Comparison of ENCODE assay signal across 35 cellular contexts in the genomic region with DNA sequence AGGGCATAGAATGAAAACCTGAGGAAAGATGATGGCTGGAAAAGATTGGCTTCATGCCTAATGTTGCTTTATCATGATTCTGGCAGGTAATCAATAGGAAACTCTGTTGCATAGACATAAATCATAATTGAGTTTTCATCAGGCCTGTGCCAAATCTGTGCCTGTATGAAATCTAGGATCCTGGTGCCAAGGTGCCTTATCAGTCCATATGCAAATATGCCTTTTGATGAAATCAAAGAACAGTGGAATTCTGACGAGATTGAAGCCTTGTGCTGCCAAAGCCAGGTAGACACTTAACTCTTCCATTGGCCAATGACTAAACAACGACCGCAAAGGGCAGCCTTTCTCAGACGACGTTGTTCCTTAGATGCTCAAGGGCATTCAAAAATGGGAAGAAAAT.
DNase-seq lines count a peak whose midpoint lies in the region; ATAC-seq, FAIRE-seq and TF ChIP-seq lines count a peak whose summit lies in the region.
"Had no signal": no experiment of that assay in that cellular context is flagged by ENCODE, and none has a peak within 500 bp of the region (broad histone marks: within the 10 kb centered on the region; RNA-seq: fewer than 3 reads in every experiment).

No MANE protein-coding gene starts in this region.

- peaks cover 5% of the 10 kb centered on the region for H3K4me1 ChIP-seq in body of pancreas
- H3K4me1 ChIP-seq in stomach = peaks cover 0 to 9% (median 3%) of the 10 kb centered on the region in 4 donors
- H3K4me1 ChIP-seq in esophagus squamous epithelium = no peaks in the 10 kb centered on the region
- H3K4me1 ChIP-seq: A549; BE2C; BLaER1; BLaER1 treated with 17β-estradiol and CSF1 and Interleukin-3, amounts not matched to agents 10 nM and 100 nM; Caco-2 had no signal

- no peak for TF ChIP-seq EP300 in stomach (IDR thresholded peaks at IDR 0.05)

- 26 to 31% methylated on average over 5 of the region's 5 CpGs for WGBS in body of pancreas, 2 donors
- WGBS in stomach, 5 donors = 31 to 57% (median 47%) methylated on average over 5 of the region's 5 CpGs
- WGBS in esophagus squamous epithelium, 2 donors = 57 to 70% methylated on average over 5 of the region's 5 CpGs

- peak in 1 of 4 donors; percentile 14 for DNase-seq in body of pancreas
- DNase-seq in bronchial epithelial cell (ENCODE audit: low read depth) = no peak
- DNase-seq in mucosa of gallbladder (ENCODE audit: low spot score) = peak; percentile 51
- peak; percentile 50 for DNase-seq in stomach
- no peak for DNase-seq in NCI-H2107 (lab: John Stamatoyannopoulos, UW)
- no peak for DNase-seq in NCI-H2081 treated with DMSO at 0.1 percent for 48 hours (lab: John Stamatoyannopoulos, UW)
- no peak for DNase-seq in esophagus squamous epithelium (lab: John Stamatoyannopoulos, UW)
- DNase-seq: 8988T; ACHN; AML-193; BE2C; C1 segment of cervical spinal cord; Caco-2; Calu3; CD4-positive, alpha-beta memory T cell; CD4-positive, alpha-beta T cell; CD4-positive, CD25-positive, alpha-beta regulatory T cell; CD8-positive, alpha-beta memory T cell; CD8-positive, alpha-beta T cell; COR-L47; DMS 273 treated with DMSO at 0.1 percent for 48 hours; DMS153; DMS53; DMS79; DMS79 treated with DMSO at 0.1 percent for 48 hours; DND-41; EL had no signal

- TF ChIP-seq POLR2A in body of pancreas (IDR thresholded peaks at IDR 0.05) (no peak), stomach (IDR thresholded peaks at IDR 0.05) (no peak), esophagus squamous epithelium (IDR thresholded peaks at IDR 0.05) (no peak)

- peak; percentile 40 for FAIRE-seq in bronchial epithelial cell (lab: Jason Lieb, UNC)
- FAIRE-seq: A204.1, A549, D721Med had no signal

- no peak for TF ChIP-seq CTCF in body of pancreas (IDR thresholded peaks at IDR 0.05)
- TF ChIP-seq CTCF in bronchial epithelial cell (IDR thresholded peaks at IDR 0.05; ENCODE audit: insufficient read depth, low read length, severe bottlenecking) = no peak
- TF ChIP-seq CTCF in stomach (IDR thresholded peaks at IDR 0.05) = no peak
- TF ChIP-seq CTCF in esophagus squamous epithelium (IDR thresholded peaks at IDR 0.05) = no peak

- no peak overlapping the region for H3K27ac ChIP-seq in body of pancreas
- H3K27ac ChIP-seq in stomach = no peak overlapping the region
- no peak overlapping the region for H3K27ac ChIP-seq in esophagus squamous epithelium
- H3K27ac ChIP-seq: 22Rv1; A549; BLaER1; BLaER1 treated with 17β-estradiol and CSF1 and Interleukin-3, amounts not matched to agents 10 nM and 100 nM; C4-2B had no signal

- H3K9me3 ChIP-seq in body of pancreas (no peaks in the 10 kb centered on the region), stomach (no peaks in the 10 kb centered on the region), esophagus squamous epithelium (no peaks in the 10 kb centered on the region)
- H3K9me3 ChIP-seq: A549, BE2C, BLaER1 had no signal

- H3K4me3 ChIP-seq in body of pancreas (no peak overlapping the region), bronchial epithelial cell (ENCODE audit: low read depth, low read length) (no peak overlapping the region), stomach (no peak overlapping the region), esophagus squamous epithelium (no peak overlapping the region)
- H3K4me3 ChIP-seq: A549; BLaER1; BLaER1 treated with 17β-estradiol and CSF1 and Interleukin-3, amounts not matched to agents 10 nM and 100 nM had no signal

- ATAC-seq in body of pancreas = peak; percentile 27
- no peak for ATAC-seq in HG03280 (IDR thresholded peaks at IDR 0.05; ENCODE audit: unreplicated experiment)
- ATAC-seq: A549; CD8-positive, alpha-beta T cell had no signal

- intact Hi-C loops in body of pancreas (cut with DNase I) (no loop called here), stomach (cut with DNase I; ENCODE audit: low total_unique reads) (no loop called here), esophagus squamous epithelium (cut with DNase I) (no loop called here)

- H3K36me3 ChIP-seq in body of pancreas (replicated peaks in 1 of 2; ENCODE audit: insufficient read depth in 1 of 2, low read depth in 2 of 2) = no peaks in the 10 kb centered on the region
- H3K36me3 ChIP-seq in bronchial epithelial cell (ENCODE audit: control insufficient read depth, insufficient read depth, low read length) = no peaks in the 10 kb centered on the region
- H3K36me3 ChIP-seq in stomach = no peaks in the 10 kb centered on the region
- H3K36me3 ChIP-seq in esophagus squamous epithelium = no peaks in the 10 kb centered on the region
- H3K36me3 ChIP-seq: BE2C; BLaER1; BLaER1 treated with 17β-estradiol and CSF1 and Interleukin-3, amounts not matched to agents 10 nM and 100 nM had no signal

- H3K27me3 ChIP-seq in body of pancreas (no peaks in the 10 kb centered on the region), bronchial epithelial cell (ENCODE audit: control insufficient read depth, insufficient read depth, low read length) (no peaks in the 10 kb centered on the region), stomach (no peaks in the 10 kb centered on the region), esophagus squamous epithelium (no peaks in the 10 kb centered on the region)
- H3K27me3 ChIP-seq: BE2C; BLaER1; BLaER1 treated with 17β-estradiol and CSF1 and Interleukin-3, amounts not matched to agents 10 nM and 100 nM had no signal

Comparison
In these comparisons a context has a peak if more than half of its experiments do, and no peak if none do; other contexts are left out.
1. DNase-seq: peak in mucosa of gallbladder (single experiment) and stomach (single experiment); none in bronchial epithelial cell (single experiment), NCI-H2107 (single experiment), NCI-H2081 treated with DMSO at 0.1 percent for 48 hours (single experiment) and esophagus squamous epithelium (single experiment).